ENCODE assay signal across 9 cellular contexts in the genomic region with DNA sequence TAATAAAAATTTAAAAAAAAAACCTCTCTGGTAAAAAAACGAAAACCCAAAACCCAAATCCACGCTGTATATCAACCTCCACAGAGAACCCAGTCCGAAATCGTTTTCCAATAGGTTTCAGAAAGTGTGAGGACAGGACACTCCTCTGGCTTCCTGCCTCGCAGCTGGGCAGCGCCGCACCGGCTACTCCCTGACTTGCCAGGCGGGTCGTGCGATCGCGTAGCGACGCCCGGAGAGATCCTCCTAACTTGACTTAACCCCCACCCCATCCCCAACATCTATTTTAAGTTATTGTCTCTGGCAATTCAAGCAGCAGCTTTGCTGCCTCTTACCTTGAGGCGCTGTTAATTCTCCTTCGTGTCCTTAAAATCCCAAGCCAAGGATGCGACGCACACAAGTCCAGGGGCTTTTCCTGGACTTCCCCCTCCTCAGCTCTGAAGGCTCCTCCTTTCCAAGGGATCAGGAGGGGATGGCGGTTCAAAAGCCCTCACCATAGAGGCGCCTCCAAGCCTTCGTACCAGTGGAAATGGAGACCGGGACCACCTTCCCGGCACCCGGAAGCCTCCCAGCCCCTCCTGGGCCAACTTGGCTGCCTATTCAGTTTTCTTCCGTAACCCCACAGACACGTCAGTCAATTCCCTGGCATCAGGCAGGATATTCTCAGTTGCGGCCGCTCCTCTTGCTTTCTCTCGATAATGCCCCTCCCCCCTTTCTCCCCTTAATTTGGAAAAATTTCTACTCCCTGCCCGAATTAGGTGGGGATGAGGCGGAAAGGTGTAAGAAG. TPM values are rescaled to one million over a fixed set of nuclear protein-coding genes. Genes with fewer than 3 reads are reported as not detected.
DNase-seq lines count a peak whose midpoint lies in the region; ATAC-seq, FAIRE-seq and TF ChIP-seq lines count a peak whose summit lies in the region.
"Had no signal": no experiment of that assay in that cellular context is flagged by ENCODE, and none has a peak within 500 bp of the region (broad histone marks: within the 10 kb centered on the region; RNA-seq: fewer than 3 reads in every experiment).

No MANE protein-coding gene starts in this region.

- no peak for TF ChIP-seq POLR2A in GM12878 (IDR thresholded peaks at IDR 0.05; ENCODE audit: low read depth, low read length)

- H3K79me2 ChIP-seq in KMS-11 (ENCODE audit: insufficient read depth, low read depth): no peaks in the 10 kb centered on the region
- H3K79me2 ChIP-seq in GM12878 (ENCODE audit: control insufficient read depth, insufficient read depth, low read length): no peaks in the 10 kb centered on the region

- WGBS in GM12878 (ENCODE audit: insufficient coverage, insufficient replicate concordance, low lambda C conversion rate, missing lambda C conversion rate): 25% methylated on average over 31 of the region's 33 CpGs

- SMC1A ChIA-PET in GM12878 (lab: Charles Lee; ENCODE audit: uncharacterized antibody, unreplicated experiment): no interaction called here

- H3K9ac ChIP-seq in ES-I3 (ENCODE audit: low read depth, low read length): peak overlapping the region; percentile 76
- peak overlapping the region; percentile 61; the same call in 1 of the 2 replicates for H3K9ac ChIP-seq in KMS-11
- no peak overlapping the region for H3K9ac ChIP-seq in GM12878 (ENCODE audit: control insufficient read depth, insufficient read depth, low read length)

- in situ Hi-C loops in GM12878 (cut with MboI): no loop called here

- H3K4me1 Mint-ChIP-seq in mesothelial cell of epicardium: peaks cover 37% of the 10 kb centered on the region

- H3K4me2 ChIP-seq in KMS-11 (peak overlapping the region; percentile 98), GM12878 (ENCODE audit: control insufficient read depth, insufficient read depth) (no peak overlapping the region)

- no peak for TF ChIP-seq EP300 in GM12878 (IDR thresholded peaks at IDR 0.05; ENCODE audit: borderline replicate concordance in 1 of 2, control insufficient read depth in 1 of 2, low read depth in 2 of 2, low read length in 2 of 2)

- H3K9me3 Mint-ChIP-seq in mesothelial cell of epicardium: no peaks in the 10 kb centered on the region

- peak overlapping the region; percentile 86 for H2AFZ ChIP-seq in KMS-11 (ENCODE audit: low read depth)
- no peak overlapping the region for H2AFZ ChIP-seq in GM12878 (ENCODE audit: control insufficient read depth, low read depth, low read length)

- no peak; the same call in 1 of the 2 replicates for TF ChIP-seq CTCF in KMS-11 (conservative IDR thresholded peaks at IDR 0.05; ENCODE audit: low read depth, low read length)
- no peak for TF ChIP-seq CTCF in GM12878 (IDR thresholded peaks at IDR 0.05 in 2 of 3, conservative IDR thresholded peaks at IDR 0.05 in 1 of 3; ENCODE audit: control insufficient read depth in 2 of 3, extremely low read depth in 1 of 3, insufficient read depth in 1 of 3, low read depth in 3 of 3, low read length in 3 of 3)
- no peak for TF ChIP-seq CTCF in mesothelial cell of epicardium (IDR thresholded peaks at IDR 0.05; ENCODE audit: unreplicated experiment)

- H3K27me3 ChIP-seq in KMS-11 (ENCODE audit: insufficient read depth, low read depth): no peaks in the 10 kb centered on the region
- peaks cover 3 to 7% of the 10 kb centered on the region in 2 experiments for H3K27me3 ChIP-seq in GM12878 (replicated peaks in 1 of 2; ENCODE audit: control insufficient read depth in 2 of 2, insufficient read depth in 2 of 2, low read length in 1 of 2)

- H3K4me3 Mint-ChIP-seq in mesothelial cell of epicardium: peak overlapping the region; percentile 89

- POLR2A ChIA-PET in GM12878 (lab: Charles Lee): no interaction called here

- H3K9me3 ChIP-seq in ES-I3 (ENCODE audit: control insufficient read depth, insufficient read depth, low read length): no peaks in the 10 kb centered on the region
- no peaks in the 10 kb centered on the region for H3K9me3 ChIP-seq in GM12878 (replicated peaks; ENCODE audit: control insufficient read depth, insufficient read depth, low read length)

- no peak for DNase-seq in GM12878 (ENCODE audit: low read depth, low spot score)
- DNase-seq in mesothelial cell of epicardium (ENCODE audit: low spot score in 2 of 2, unreplicated experiment in 2 of 2): peak in 1 of 2 experiments; percentile 48
- DNase-seq in mucosa of gallbladder (ENCODE audit: low spot score): no peak
- DNase-seq in NOMO-1 treated with dmso at 0.1 percent for 144 hours (lab: John Stamatoyannopoulos, UW; ENCODE audit: unreplicated experiment): no peak

- H3K4me3 ChIP-seq in KMS-11 (IDR thresholded peaks at IDR 0.05; ENCODE audit: insufficient read depth, low read depth, low read length): no peak overlapping the region
- no peak overlapping the region for H3K4me3 ChIP-seq in GM12878

- H3K36me3 ChIP-seq in ES-I3 (ENCODE audit: insufficient read depth, low read length) (no peaks in the 10 kb centered on the region), KMS-11 (ENCODE audit: insufficient read depth) (no peaks in the 10 kb centered on the region), GM12878 (ENCODE audit: control insufficient read depth in 2 of 2, insufficient read depth in 2 of 2, low read length in 1 of 2) (no peaks in the 10 kb centered on the region)

- intact Hi-C loops in GM12878 (cut with micrococcal nuclease; ENCODE audit: unreplicated experiment): loop anchor here (10.0 kb wide), 1 partner anchor 58 kb away; no protein-coding TSS in a partner anchor

- RAD21 ChIA-PET in GM12878 (lab: Charles Lee; ENCODE audit: unreplicated experiment): no interaction called here

- CTCF ChIA-PET in GM12878 (lab: Yijun Ruan, JAX): interaction anchor here (1.9 kb wide), 1 partner anchor 9 kb away, joined by 6 read pairs; no protein-coding TSS in a partner anchor

- H3K27ac ChIP-seq in KMS-11: no peak overlapping the region
- no peak overlapping the region for H3K27ac ChIP-seq in GM12878 (ENCODE audit: control insufficient read depth, insufficient read depth)

- no peak overlapping the region for H3K27ac Mint-ChIP-seq in mesothelial cell of epicardium

- ATAC-seq in GM12878: no peak
- ATAC-seq in GM18909 (IDR thresholded peaks at IDR 0.05; ENCODE audit: poor library complexity, unreplicated experiment): no peak
- no peak for ATAC-seq in GM21737 (IDR thresholded peaks at IDR 0.05; ENCODE audit: unreplicated experiment)

- no TSS peak for BruUV-seq in GM12878 (replicated peaks; lab: Mats Ljungman, UMichigan)

- no peaks in the 10 kb centered on the region for H4K20me1 ChIP-seq in KMS-11 (ENCODE audit: insufficient read depth)
- no peaks in the 10 kb centered on the region for H4K20me1 ChIP-seq in GM12878 (ENCODE audit: control insufficient read depth, insufficient read depth)

- peaks cover 76% of the 10 kb centered on the region for H3K27me3 Mint-ChIP-seq in mesothelial cell of epicardium (ENCODE audit: low read depth)

- FAIRE-seq in GM12878 (lab: Jason Lieb, UNC): no peak
- FAIRE-seq: endometrium had no signal

- no peak for TF ChIP-seq RAD21 in GM12878 (IDR thresholded peaks at IDR 0.05; ENCODE audit: insufficient read depth, low read depth, low read length)

- H3K4me1 ChIP-seq in ES-I3 (ENCODE audit: insufficient read depth, low read length): peaks cover 4% of the 10 kb centered on the region
- H3K4me1 ChIP-seq in KMS-11 (ENCODE audit: low read depth, poor library complexity, severe bottlenecking): peaks cover 7% of the 10 kb centered on the region
- H3K4me1 ChIP-seq in GM12878 (ENCODE audit: control insufficient read depth, insufficient read depth, low read length): no peaks in the 10 kb centered on the region

- no peaks in the 10 kb centered on the region for H3K36me3 Mint-ChIP-seq in mesothelial cell of epicardium

TF ChIP-seq in GM12878, 131 proteins besides CTCF, POLR2A, EP300 and RAD21:
- TF ChIP-seq PAX8 (IDR thresholded peaks at IDR 0.05) (no peak), SUZ12 (IDR thresholded peaks at IDR 0.05; ENCODE audit: unreplicated experiment) (peak; percentile 15)
TF ChIP-seq in GM12878: peak in this region for 1.

RNA-seq across cellular contexts. Expression of a gene that starts 0.6 kb away (rescaled TPM):
- total RNA-seq in GM12878 (2013; cell fraction: nucleolus; rRNA removed): not detected in 2 replicates
- total RNA-seq in GM12878 (2014; rRNA removed) (not detected in 2 replicates), GM12878 (2014; rRNA removed; fragmentation: Illumina TruSeq; extraction: Trizol) (not detected in 2 replicates), GM12878 (2021) (not detected in 2 replicates), mesothelial cell of epicardium (4.2 to 5.0 TPM (median 4.6 TPM) in 3 replicates), mucosa of gallbladder (11.3 TPM)
- polyA plus RNA-seq in GM12878 (2011; ENCODE audit: low read depth): not detected
- polyA plus RNA-seq in GM12878 (2011; rRNA removed) (not detected in 2 replicates), GM12878 (2014; fragmentation: Illumina TruSeq; extraction: Trizol) (0.01 TPM in 1 of 2 replicates, not detected in the other), GM12878 (2014; fragmentation: Nextera tagmentation; extraction: Ambion mirVana) (not detected), GM12878 (2014; rRNA removed) (not detected in 2 replicates), GM12878 (2016; fragmentation: Nextera tagmentation; extraction: Ambion mirVana) (not detected)
- polyA plus RNA-seq in GM12878 (2011; cell fraction: cytosol; rRNA removed): not detected in 2 replicates
- not detected in 2 replicates for polyA plus RNA-seq in GM12878 (2011; cell fraction: nucleus; rRNA removed)
- 0.03 TPM in 1 of 2 replicates, not detected in the other for polyA plus RNA-seq in GM12878 (2012)
- polyA minus RNA-seq in GM12878 (2011; rRNA and poly(A)+ RNA removed): not detected in 2 replicates
- polyA minus RNA-seq in GM12878 (2011; cell fraction: cytosol; rRNA and poly(A)+ RNA removed): not detected in 2 replicates
- polyA minus RNA-seq in GM12878 (2011; cell fraction: nucleus; rRNA and poly(A)+ RNA removed): not detected in 2 replicates
